In genomic region chr17:6509295-6509771, GRCh38 we compare ENCODE assay signal across 20 cellular contexts. TPM values are rescaled to one million over a fixed set of nuclear protein-coding genes. Genes with fewer than 3 reads are reported as not detected.
DNase-seq lines count a peak whose midpoint lies in the region; ATAC-seq, FAIRE-seq and TF ChIP-seq lines count a peak whose summit lies in the region.
"Had no signal": no experiment of that assay in that cellular context is flagged by ENCODE, and none has a peak within 500 bp of the region (broad histone marks: within the 10 kb centered on the region; RNA-seq: fewer than 3 reads in every experiment).

No MANE protein-coding gene starts in this region.

- intact Hi-C loops in HepG2 (cut with micrococcal nuclease; ENCODE audit: unreplicated experiment) (no loop called here), right lobe of liver (cut with DNase I) (no loop called here), aorta (cut with DNase I) (no loop called here)
- intact Hi-C loops in naive thymus-derived CD4-positive, alpha-beta T cell (cut with micrococcal nuclease), result no loop called here

- DNase-seq in HepG2 (ENCODE audit: low spot score) (no peak), right lobe of liver (no peak), aorta (peak in 1 of 2 donors; percentile 66), nephron progenitor cell (no peak), T1000 (lab: John Stamatoyannopoulos, UW) (no peak)
- no peak for DNase-seq in naive thymus-derived CD4-positive, alpha-beta T cell
- DNase-seq: 8988T; activated CD4-positive, alpha-beta T cell treated with anti-CD3 and anti-CD28 coated beads, Interleukin-2, amount 50 U/mL, for 4 hours; immature natural killer cell; lower lobe of right lung; NCI-H2081; NCI-H510A; psoas muscle had no signal

- POLR2A ChIA-PET in HepG2 (lab: Yijun Ruan, JAX), result no interaction called here
- POLR2A ChIA-PET in naive thymus-derived CD4-positive, alpha-beta T cell (lab: Charles Lee), result no interaction called here

- H3K4me1 ChIP-seq in HepG2 (ENCODE audit: insufficient read depth, low read length) (no peaks in the 10 kb centered on the region), right lobe of liver (no peaks in the 10 kb centered on the region), muscle layer of colon (ENCODE audit: insufficient read depth, low read length) (peaks cover 39% of the 10 kb centered on the region), aorta (ENCODE audit: control insufficient read depth in 1 of 2, insufficient read depth in 2 of 2, low read length in 2 of 2) (no peaks in the 10 kb centered on the region)
- no peaks in the 10 kb centered on the region for H3K4me1 ChIP-seq in naive thymus-derived CD4-positive, alpha-beta T cell (ENCODE audit: control insufficient read depth in 2 of 2, insufficient read depth in 2 of 2, low read length in 2 of 2)
- H3K4me1 ChIP-seq: lower lobe of right lung, psoas muscle had no signal

- H3K9me3 ChIP-seq in HepG2 (ENCODE audit: low read length) (no peaks in the 10 kb centered on the region), right lobe of liver (no peaks in the 10 kb centered on the region), muscle layer of colon (ENCODE audit: low read length) (no peaks in the 10 kb centered on the region), aorta (ENCODE audit: control insufficient read depth, low read length) (no peaks in the 10 kb centered on the region)
- no peaks in the 10 kb centered on the region for H3K9me3 ChIP-seq in naive thymus-derived CD4-positive, alpha-beta T cell (ENCODE audit: control insufficient read depth in 2 of 3, low read length in 3 of 3)
- H3K9me3 ChIP-seq: lower lobe of right lung, psoas muscle had no signal

- H3K36me3 ChIP-seq in HepG2 (replicated peaks in 1 of 2; ENCODE audit: control insufficient read depth in 1 of 2, insufficient read depth in 2 of 2, low read length in 2 of 2), result no peaks in the 10 kb centered on the region
- no peaks in the 10 kb centered on the region for H3K36me3 ChIP-seq in right lobe of liver
- H3K36me3 ChIP-seq in muscle layer of colon (ENCODE audit: insufficient read depth, low read length), result no peaks in the 10 kb centered on the region
- no peaks in the 10 kb centered on the region for H3K36me3 ChIP-seq in aorta (ENCODE audit: control insufficient read depth in 1 of 2, insufficient read depth in 2 of 2, low read length in 1 of 2)
- no peaks in the 10 kb centered on the region for H3K36me3 ChIP-seq in naive thymus-derived CD4-positive, alpha-beta T cell (ENCODE audit: control insufficient read depth in 2 of 3, insufficient read depth in 3 of 3, low read length in 3 of 3)
- H3K36me3 ChIP-seq: lower lobe of right lung had no signal

- ATAC-seq in HepG2 (no peak), right lobe of liver (no peak), esophagus mucosa (peak; percentile 49), aorta (ENCODE audit: low FRiP score) (peak; percentile 40)
- ATAC-seq in naive thymus-derived CD4-positive, alpha-beta T cell, result no peak
- ATAC-seq: lower lobe of right lung; psoas muscle; stimulated activated effector memory CD8-positive, alpha-beta T cell treated with anti-CD3 and anti-CD28 coated beads, Interleukin-12 subunit alpha, Interleukin-12 subunit beta, amount 100 ng/mL, for 72 hours had no signal

- H3K27ac ChIP-seq in HepG2 (ENCODE audit: extremely low read length, insufficient read depth, low read length) (no peak overlapping the region), right lobe of liver (no peak overlapping the region), muscle layer of colon (ENCODE audit: low read depth, low read length) (peak overlapping the region; percentile 12), aorta (ENCODE audit: low read depth in 1 of 2, low read length in 2 of 2) (no peak overlapping the region)
- H3K27ac ChIP-seq in naive thymus-derived CD4-positive, alpha-beta T cell (ENCODE audit: low read depth, low read length), result no peak overlapping the region
- H3K27ac ChIP-seq: lower lobe of right lung, psoas muscle had no signal

- no peak for TF ChIP-seq RAD21 in HepG2 (CRISPR knock-in tag; IDR thresholded peaks at IDR 0.05)

- TF ChIP-seq EP300 in HepG2 (IDR thresholded peaks at IDR 0.05; ENCODE audit: low read depth in 2 of 2, low read length in 2 of 2) (no peak), HepG2 (CRISPR knock-in tag; IDR thresholded peaks at IDR 0.05; ENCODE audit: borderline replicate concordance) (no peak)

- no peak overlapping the region for H3K27ac Mint-ChIP-seq in nephron progenitor cell
- no peak overlapping the region for H3K27ac Mint-ChIP-seq in naive thymus-derived CD4-positive, alpha-beta T cell
- H3K27ac Mint-ChIP-seq: activated naive CD4-positive, alpha-beta T cell treated with anti-CD3 and anti-CD28 coated beads, Interleukin-2, amount 50 U/mL, for 24 hours; dendritic cell treated with granulocyte-macrophage colony-stimulating factor and Interleukin-4, amounts not matched to agents 40 ng/mL and 50 ng/mL, for 4 days; immature natural killer cell; nephron; stimulated activated effector memory CD8-positive, alpha-beta T cell treated with anti-CD3 and anti-CD28 coated beads, Interleukin-12 subunit alpha, Interleukin-12 subunit beta, amount 100 ng/mL, for 72 hours had no signal

- H3K4me3 ChIP-seq in HepG2 (replicated peaks in 1 of 3; ENCODE audit: insufficient read depth in 1 of 3, low read depth in 2 of 3, low read length in 3 of 3) (no peak overlapping the region), right lobe of liver (no peak overlapping the region), muscle layer of colon (ENCODE audit: low read depth in 1 of 2, low read length in 2 of 2) (no peak overlapping the region), aorta (ENCODE audit: low read length in 2 of 2) (no peak overlapping the region)
- H3K4me3 ChIP-seq in naive thymus-derived CD4-positive, alpha-beta T cell (ENCODE audit: low read length), result no peak overlapping the region
- H3K4me3 ChIP-seq: lower lobe of right lung, psoas muscle had no signal

- H2AFZ ChIP-seq in HepG2 (ENCODE audit: low read length), result no peak overlapping the region

- CTCF ChIA-PET in HepG2 (lab: Yijun Ruan, JAX; ENCODE audit: low intra/inter-chr PET ratio, low total read pairs), result no interaction called here
- CTCF ChIA-PET in naive thymus-derived CD4-positive, alpha-beta T cell (lab: Charles Lee), result no interaction called here

- TF ChIP-seq POLR2A in HepG2 (IDR thresholded peaks at IDR 0.05; ENCODE audit: insufficient read depth in 1 of 2, low read depth in 2 of 2, low read length in 2 of 2) (no peak), right lobe of liver (IDR thresholded peaks at IDR 0.05) (no peak)

- H4K20me1 ChIP-seq in HepG2 (ENCODE audit: insufficient read depth, low read length), result no peaks in the 10 kb centered on the region

- no peak for TF ChIP-seq CTCF in HepG2 (CRISPR knock-in tag; IDR thresholded peaks at IDR 0.05)
- no peak for TF ChIP-seq CTCF in right lobe of liver (IDR thresholded peaks at IDR 0.05)
- TF ChIP-seq CTCF in nephron progenitor cell (IDR thresholded peaks at IDR 0.05), result no peak

- no peak overlapping the region for H3K9ac ChIP-seq in HepG2 (ENCODE audit: insufficient read depth, low read depth, low read length)
- no peak overlapping the region for H3K9ac ChIP-seq in muscle layer of colon (ENCODE audit: low read length)

- H3K79me2 ChIP-seq in HepG2 (ENCODE audit: insufficient read depth, low read length), result no peaks in the 10 kb centered on the region

- no TSS peak for BruUV-seq in HepG2 (replicated peaks; lab: Mats Ljungman, UMichigan)

- no peak overlapping the region for H3K4me2 ChIP-seq in HepG2 (ENCODE audit: low read depth, low read length)

- peaks cover 0 to 1% of the 10 kb centered on the region in 2 experiments; a peak in 2 of 5 replicates for H3K27me3 ChIP-seq in HepG2 (ENCODE audit: control insufficient read depth in 1 of 2, insufficient read depth in 2 of 2, low read length in 2 of 2)
- H3K27me3 ChIP-seq in right lobe of liver, result no peaks in the 10 kb centered on the region
- no peaks in the 10 kb centered on the region for H3K27me3 ChIP-seq in muscle layer of colon (ENCODE audit: control insufficient read depth in 1 of 2, insufficient read depth in 2 of 2, low read length in 2 of 2)
- H3K27me3 ChIP-seq in aorta (ENCODE audit: control insufficient read depth in 1 of 2, insufficient read depth in 2 of 2, low read length in 1 of 2), result no peaks in the 10 kb centered on the region
- H3K27me3 ChIP-seq in naive thymus-derived CD4-positive, alpha-beta T cell (ENCODE audit: control insufficient read depth in 2 of 2, insufficient read depth in 2 of 2, low read length in 2 of 2), result no peaks in the 10 kb centered on the region

- H3K4me3 Mint-ChIP-seq in nephron progenitor cell, result no peak overlapping the region
- H3K4me3 Mint-ChIP-seq in naive thymus-derived CD4-positive, alpha-beta T cell, result no peak overlapping the region
- H3K4me3 Mint-ChIP-seq: activated naive CD4-positive, alpha-beta T cell treated with anti-CD3 and anti-CD28 coated beads, Interleukin-2, amount 50 U/mL, for 24 hours; brain; dendritic cell treated with granulocyte-macrophage colony-stimulating factor and Interleukin-4, amounts not matched to agents 40 ng/mL and 50 ng/mL, for 4 days; immature natural killer cell; stimulated activated effector memory CD8-positive, alpha-beta T cell treated with anti-CD3 and anti-CD28 coated beads, Interleukin-12 subunit alpha, Interleukin-12 subunit beta, amount 100 ng/mL, for 72 hours had no signal

- no peaks in the 10 kb centered on the region for H3K36me3 Mint-ChIP-seq in nephron progenitor cell (ENCODE audit: low read depth)
- no peaks in the 10 kb centered on the region for H3K36me3 Mint-ChIP-seq in naive thymus-derived CD4-positive, alpha-beta T cell
- H3K36me3 Mint-ChIP-seq: activated naive CD4-positive, alpha-beta T cell treated with anti-CD3 and anti-CD28 coated beads, Interleukin-2, amount 50 U/mL, for 24 hours; brain; immature natural killer cell; stimulated activated effector memory CD8-positive, alpha-beta T cell treated with anti-CD3 and anti-CD28 coated beads, Interleukin-12 subunit alpha, Interleukin-12 subunit beta, amount 100 ng/mL, for 72 hours had no signal

- in situ Hi-C loops in HepG2 (cut with HindIII; ENCODE audit: extremely low pct_ligation_motif_present, low pct_unique_long_range_greater_than_20kb), result loop anchor here (5.0 kb wide), 1 partner anchor 52 kb away; no protein-coding TSS in a partner anchor

- FAIRE-seq in HepG2 (lab: Jason Lieb, UNC), result no peak

- peaks cover 20% of the 10 kb centered on the region for H3K27me3 Mint-ChIP-seq in nephron progenitor cell (ENCODE audit: low read depth, poor library complexity)
- peaks cover 0 to 20% (median 0%) of the 10 kb centered on the region in 5 donors for H3K27me3 Mint-ChIP-seq in naive thymus-derived CD4-positive, alpha-beta T cell
- H3K27me3 Mint-ChIP-seq: activated naive CD4-positive, alpha-beta T cell treated with anti-CD3 and anti-CD28 coated beads, Interleukin-2, amount 50 U/mL, for 24 hours had no signal

- H3K4me1 Mint-ChIP-seq in nephron progenitor cell, result peaks cover 15% of the 10 kb centered on the region
- H3K4me1 Mint-ChIP-seq in naive thymus-derived CD4-positive, alpha-beta T cell, result peaks cover 0 to 5% (median 0%) of the 10 kb centered on the region in 7 donors
- H3K4me1 Mint-ChIP-seq: activated naive CD4-positive, alpha-beta T cell treated with anti-CD3 and anti-CD28 coated beads, Interleukin-2, amount 50 U/mL, for 24 hours; brain; immature natural killer cell; stimulated activated effector memory CD8-positive, alpha-beta T cell treated with anti-CD3 and anti-CD28 coated beads, Interleukin-12 subunit alpha, Interleukin-12 subunit beta, amount 100 ng/mL, for 72 hours had no signal

- 65% methylated on average over 7 of the region's 9 CpGs for WGBS in HepG2 (ENCODE audit: low lambda C conversion rate)
- WGBS in right lobe of liver (ENCODE audit: insufficient coverage, low coverage, low lambda C conversion rate, missing lambda C conversion rate), result 78% methylated on average over 5 of the region's 9 CpGs
- WGBS in aorta, 2 donors, result 59 to 67% methylated on average over 9 of the region's 9 CpGs

- H3K9me3 Mint-ChIP-seq in nephron progenitor cell, result no peaks in the 10 kb centered on the region
- no peaks in the 10 kb centered on the region for H3K9me3 Mint-ChIP-seq in naive thymus-derived CD4-positive, alpha-beta T cell
- H3K9me3 Mint-ChIP-seq: activated naive CD4-positive, alpha-beta T cell treated with anti-CD3 and anti-CD28 coated beads, Interleukin-2, amount 50 U/mL, for 24 hours; brain; dendritic cell treated with granulocyte-macrophage colony-stimulating factor and Interleukin-4, amounts not matched to agents 40 ng/mL and 50 ng/mL, for 4 days; immature natural killer cell; nephron; stimulated activated effector memory CD8-positive, alpha-beta T cell treated with anti-CD3 and anti-CD28 coated beads, Interleukin-12 subunit alpha, Interleukin-12 subunit beta, amount 100 ng/mL, for 72 hours had no signal

RNA-seq across cellular contexts. Expression of gene PITPNM3, which starts 47.0 kb away (rescaled TPM):
- total RNA-seq in HepG2 (2016; rRNA removed; fragmentation: Illumina TruSeq; extraction: Trizol) (0.13 and 0.28 TPM in 2 replicates), right lobe of liver (1 to 10 TPM in 5 of 6 experiments, under 1 TPM in 1; 0.91 to 3.8 (median 1.2) TPM), esophagus mucosa (20.1 TPM), aorta (1 to 10 TPM; 1.8 to 3.6 TPM)
- total RNA-seq in HepG2 (2016; cell fraction: cytosol; rRNA removed; fragmentation: Illumina TruSeq; extraction: Trizol; ENCODE audit: low read depth), result not detected in 2 replicates
- 0.04 and 0.32 TPM in 2 replicates for total RNA-seq in HepG2 (2016; cell fraction: insoluble cytoplasmic fraction; rRNA removed; fragmentation: Illumina TruSeq; extraction: Trizol)
- 0.03 and 0.06 TPM in 2 replicates for total RNA-seq in HepG2 (2016; cell fraction: membrane; rRNA removed; fragmentation: Illumina TruSeq; extraction: Trizol)
- 0.16 and 0.68 TPM in 2 replicates for total RNA-seq in HepG2 (2016; cell fraction: nucleus; rRNA removed; fragmentation: Illumina TruSeq; extraction: Trizol)
- polyA plus RNA-seq in HepG2 (2011; rRNA removed) (0.29 and 0.33 TPM in 2 replicates), aorta (under 1 TPM; 0.38 to 0.67 TPM)
- polyA plus RNA-seq in HepG2 (2011; cell fraction: cytosol; rRNA removed), result 0.13 and 0.15 TPM in 2 replicates
- polyA plus RNA-seq in HepG2 (2011; cell fraction: nucleus; rRNA removed), result 1.6 and 1.9 TPM in 2 replicates
- polyA plus RNA-seq in HepG2 (2012), result 0.23 and 0.30 TPM in 2 replicates
- not detected in 2 replicates for polyA plus RNA-seq in HepG2 (2016; cell fraction: cytosol; fragmentation: Illumina TruSeq; extraction: Trizol; ENCODE audit: low read depth)
- polyA plus RNA-seq in HepG2 (2016; cell fraction: insoluble cytoplasmic fraction; fragmentation: Illumina TruSeq; extraction: Trizol; ENCODE audit: low read depth), result 0.07 and 0.20 TPM in 2 replicates
- polyA plus RNA-seq in HepG2 (2016; cell fraction: membrane; fragmentation: Illumina TruSeq; extraction: Trizol; ENCODE audit: low read depth), result 0.05 TPM in 1 of 2 replicates, not detected in the other
- 1.0 and 1.3 TPM in 2 replicates for polyA plus RNA-seq in HepG2 (2016; cell fraction: nucleus; fragmentation: Illumina TruSeq; extraction: Trizol; ENCODE audit: insufficient read depth, low read depth)
- polyA minus RNA-seq in HepG2 (2011; rRNA and poly(A)+ RNA removed; ENCODE audit: low replicate concordance), result 0.44 and 30.1 TPM in 2 replicates
- 0.30 and 0.44 TPM in 2 replicates for polyA minus RNA-seq in HepG2 (2011; cell fraction: cytosol; rRNA and poly(A)+ RNA removed)
- polyA minus RNA-seq in HepG2 (2011; cell fraction: nucleus; rRNA and poly(A)+ RNA removed), result 0.50 and 0.52 TPM in 2 replicates
- under 1 TPM; 0.46 to 0.58 (median 0.51) TPM for total RNA-seq in naive thymus-derived CD4-positive, alpha-beta T cell
- under 1 TPM in 1 of 2 donors, not detected in 1; 0.04 TPM for polyA plus RNA-seq in naive thymus-derived CD4-positive, alpha-beta T cell

Comparison
In these comparisons a context has a peak if more than half of its experiments do, and no peak if none do; other contexts are left out.
1. ATAC-seq: peak in esophagus mucosa (single experiment) and aorta (single experiment); none in HepG2 (single experiment), right lobe of liver (0 of 4) and naive thymus-derived CD4-positive, alpha-beta T cell (single experiment).